Comparison of ENCODE assay signal across 27 cellular contexts in the genomic region with DNA sequence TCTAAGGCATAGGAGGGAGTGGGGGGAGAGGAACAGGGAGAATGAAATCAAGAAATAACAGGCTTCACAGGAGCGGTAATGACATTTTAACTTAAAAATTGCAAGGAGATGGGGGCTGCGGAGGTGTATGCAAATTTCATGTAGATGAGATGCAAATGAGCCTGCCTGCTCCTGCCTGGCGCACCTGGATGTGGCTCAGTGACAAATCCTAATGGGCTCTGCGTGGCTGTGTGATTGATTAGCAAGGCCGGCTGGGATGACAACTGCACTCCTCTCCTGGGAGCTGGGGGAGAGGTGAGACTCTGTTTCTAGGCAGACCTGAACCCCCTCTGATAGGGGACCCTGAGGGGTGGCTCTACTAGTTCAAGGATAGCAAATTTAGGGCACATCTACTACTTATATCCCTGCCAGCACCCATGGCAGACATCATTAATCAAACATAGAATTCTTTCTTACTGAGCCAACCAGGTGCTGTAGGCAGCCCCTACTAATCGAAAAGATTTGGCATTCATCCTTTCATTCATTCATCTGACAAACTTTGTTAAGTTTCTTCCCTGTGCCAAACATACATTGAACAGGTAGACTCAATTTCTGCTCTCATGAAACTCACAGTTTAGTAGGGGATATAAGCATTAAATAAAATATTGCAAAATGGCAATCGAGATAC. TPM values are rescaled to one million over a fixed set of nuclear protein-coding genes. Genes with fewer than 3 reads are reported as not detected.
A peak's percentile ranks its signal among the peaks of the same experiment; 100 is the strongest.
DNase-seq lines count a peak whose midpoint lies in the region; ATAC-seq, FAIRE-seq and TF ChIP-seq lines count a peak whose summit lies in the region.
"Had no signal": no experiment of that assay in that cellular context is flagged by ENCODE, and none has a peak within 500 bp of the region (broad histone marks: within the 10 kb centered on the region; RNA-seq: fewer than 3 reads in every experiment).

No MANE protein-coding gene starts in this region.

- H3K9me3 Mint-ChIP-seq in immature natural killer cell = no peaks in the 10 kb centered on the region
- H3K9me3 Mint-ChIP-seq: activated naive CD8-positive, alpha-beta T cell treated with anti-CD3 and anti-CD28 coated beads for 36 hours; HFFc6 had no signal

- DNase-seq in GM12891 (ENCODE audit: insufficient read length, low spot score) = no peak
- DNase-seq in HTR-8/SVneo (ENCODE audit: insufficient read length, low spot score) = no peak
- peak; percentile 65 for DNase-seq in coronary artery (ENCODE audit: low spot score)
- DNase-seq in posterior vena cava (ENCODE audit: low spot score) = peak; percentile 53
- DNase-seq in immature natural killer cell = no peak
- DNase-seq: activated CD4-positive, alpha-beta T cell treated with anti-CD3 and anti-CD28 coated beads, Interleukin-2, amount 50 U/mL, for 48 hours; activated naive CD8-positive, alpha-beta T cell treated with anti-CD3 and anti-CD28 coated beads for 36 hours; C1 segment of cervical spinal cord; dermis blood vessel endothelial cell; DND-41; HFFc6; midbrain; naive thymus-derived CD4-positive, alpha-beta T cell; NCI-H1092 treated with DMSO at 0.1 percent for 48 hours; NCI-H187 treated with DMSO at 0.1 percent for 48 hours; NCI-H524; small intestine; stimulated activated CD4-positive, alpha-beta T cell treated with anti-CD3 and anti-CD28 coated beads, Interleukin-2, amount 100 ng/mL, for 24 hours; T-helper 1 cell had no signal

- no peak overlapping the region for H3K4me3 Mint-ChIP-seq in immature natural killer cell
- H3K4me3 Mint-ChIP-seq: activated naive CD8-positive, alpha-beta T cell treated with anti-CD3 and anti-CD28 coated beads for 36 hours; HFFc6; naive thymus-derived CD4-positive, alpha-beta T cell had no signal

- no peaks in the 10 kb centered on the region for H3K36me3 Mint-ChIP-seq in immature natural killer cell
- H3K36me3 Mint-ChIP-seq: activated naive CD8-positive, alpha-beta T cell treated with anti-CD3 and anti-CD28 coated beads for 36 hours; naive thymus-derived CD4-positive, alpha-beta T cell had no signal

- H3K4me3 ChIP-seq in coronary artery = no peak overlapping the region
- H3K4me3 ChIP-seq: cardiac muscle cell had no signal

- H3K27me3 Mint-ChIP-seq in immature natural killer cell (ENCODE audit: low read depth in 3 of 3) = peaks cover 0 to 1% (median 0%) of the 10 kb centered on the region in 3 donors

- FAIRE-seq in GM12891 (lab: Jason Lieb, UNC) (no peak), HTR-8/SVneo (lab: Jason Lieb, UNC) (peak; percentile 60)
- FAIRE-seq: frontal cortex, GM18507, HepG2, small intestine had no signal

- no peak overlapping the region for H3K27ac ChIP-seq in coronary artery
- H3K27ac ChIP-seq: cardiac muscle cell had no signal

- intact Hi-C loops in posterior vena cava (cut with DNase I) = no loop called here

- no peak overlapping the region for H3K27ac Mint-ChIP-seq in immature natural killer cell
- H3K27ac Mint-ChIP-seq: activated naive CD8-positive, alpha-beta T cell treated with anti-CD3 and anti-CD28 coated beads for 36 hours; HFFc6; naive thymus-derived CD4-positive, alpha-beta T cell had no signal

- H3K4me1 Mint-ChIP-seq in immature natural killer cell = no peaks in the 10 kb centered on the region
- H3K4me1 Mint-ChIP-seq: activated naive CD8-positive, alpha-beta T cell treated with anti-CD3 and anti-CD28 coated beads for 36 hours; naive thymus-derived CD4-positive, alpha-beta T cell had no signal

- no peak for TF ChIP-seq POLR2A in GM12891 (IDR thresholded peaks at IDR 0.05; ENCODE audit: low read depth, low read length)

- no peak for TF ChIP-seq CTCF in coronary artery (IDR thresholded peaks at IDR 0.05)

- ATAC-seq in GM19467 (IDR thresholded peaks at IDR 0.05; ENCODE audit: unreplicated experiment) (no peak), HG03460 (IDR thresholded peaks at IDR 0.05; ENCODE audit: unreplicated experiment) (no peak)
- ATAC-seq: activated CD4-positive, CD25-positive, alpha-beta regulatory T cell treated with anti-CD3 and anti-CD28 coated beads, Interleukin-2, amount 50 U/mL, for 24 hours; HepG2; naive thymus-derived CD4-positive, alpha-beta T cell had no signal

TF ChIP-seq in GM12891, 5 proteins besides CTCF, POLR2A, EP300 and RAD21:
- TF ChIP-seq POLR2AphosphoS5 (IDR thresholded peaks at IDR 0.05; ENCODE audit: low read depth, low read length) (no peak), TAF1 (IDR thresholded peaks at IDR 0.05; ENCODE audit: low read depth, low read length) (no peak), POU2F2 (IDR thresholded peaks at IDR 0.05; ENCODE audit: low read depth, low read length) (peak; percentile 60; the same call in 1 of the 2 replicates), SPI1 (IDR thresholded peaks at IDR 0.05; ENCODE audit: low read depth, low read length) (no peak), PAX5 (IDR thresholded peaks at IDR 0.05; ENCODE audit: insufficient read depth, low read length, severe bottlenecking) (no peak)

RNA-seq across cellular contexts. Expression of a gene that starts 38.4 kb away (rescaled TPM):
- polyA plus RNA-seq in GM12891 (2012; ENCODE audit: low read depth, missing spikeins) = 1.5 TPM
- 100 to 1,000 TPM; 442 to 500 TPM for total RNA-seq in posterior vena cava
- not detected for polyA plus RNA-seq in immature natural killer cell
- total RNA-seq: activated naive CD8-positive, alpha-beta T cell treated with anti-CD3 and anti-CD28 coated beads for 36 hours had no signal
- polyA plus RNA-seq: naive thymus-derived CD4-positive, alpha-beta T cell had no signal

RNA-seq across cellular contexts. Expression of a gene that starts 57.1 kb away (rescaled TPM):
- polyA plus RNA-seq in GM12891 (2012; ENCODE audit: low read depth, missing spikeins) = not detected
- 10 to 100 TPM; 12.9 to 18.6 TPM for total RNA-seq in posterior vena cava
- polyA plus RNA-seq in immature natural killer cell = not detected
- total RNA-seq: activated naive CD8-positive, alpha-beta T cell treated with anti-CD3 and anti-CD28 coated beads for 36 hours; cardiac muscle cell; naive thymus-derived CD4-positive, alpha-beta T cell; renal cortical epithelial cell had no signal
- polyA plus RNA-seq: cardiac muscle cell; HepG2; naive thymus-derived CD4-positive, alpha-beta T cell had no signal

Comparison
In these comparisons a context has a peak if more than half of its experiments do, and no peak if none do; other contexts are left out.
1. DNase-seq: peak in coronary artery (single experiment) and posterior vena cava (single experiment); none in GM12891 (single experiment), HTR-8/SVneo (single experiment) and immature natural killer cell (0 of 3).